In the genomic region with DNA sequence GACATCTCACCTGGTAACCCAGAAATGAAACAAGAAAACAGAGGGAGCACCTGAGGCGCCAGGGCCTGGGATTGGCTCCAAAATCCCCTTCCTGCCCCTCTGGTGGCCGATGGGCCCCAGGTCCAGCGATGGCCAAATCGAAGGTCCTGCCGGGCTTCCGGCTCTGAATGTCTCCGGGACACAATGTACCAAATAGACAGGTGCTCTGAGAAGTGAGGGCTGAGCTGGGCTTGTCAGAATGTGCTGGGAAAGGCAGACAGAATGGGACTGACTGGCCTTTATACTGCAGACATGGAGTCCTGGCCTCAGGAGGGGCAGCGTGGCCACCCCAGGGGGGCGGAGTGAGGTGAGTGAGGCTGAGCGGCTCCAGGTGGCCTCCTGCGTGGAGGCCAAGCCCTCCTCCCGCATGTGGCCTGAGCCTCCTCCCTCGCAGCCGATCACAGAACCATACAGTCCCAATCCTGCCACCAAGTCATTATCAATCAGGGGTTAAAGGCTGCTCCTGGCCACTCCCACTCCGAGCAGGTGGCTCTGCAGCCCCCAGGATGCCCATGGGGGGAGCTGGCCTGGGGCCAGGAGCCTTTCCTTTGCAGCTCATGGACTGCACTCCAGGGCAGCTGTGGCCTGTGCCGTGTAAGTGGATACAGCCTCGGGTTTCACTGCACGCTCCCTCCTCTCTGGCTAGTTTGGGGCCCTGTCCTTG, we compare ENCODE assay signal across 17 cellular contexts.
DNase-seq lines count a peak whose midpoint lies in the region; ATAC-seq and TF ChIP-seq lines count a peak whose summit lies in the region.
"Had no signal": no experiment of that assay in that cellular context is flagged by ENCODE, and none has a peak within 500 bp of the region (broad histone marks: within the 10 kb centered on the region; RNA-seq: fewer than 3 reads in every experiment).

No MANE protein-coding gene starts in this region.

- TF ChIP-seq CTCF in left lung (IDR thresholded peaks at IDR 0.05): no peak

- no peaks in the 10 kb centered on the region for H3K4me1 ChIP-seq in left lung
- H3K4me1 ChIP-seq: right lobe of liver had no signal

- peaks cover 0 to 5% of the 10 kb centered on the region in 2 donors for H3K9me3 ChIP-seq in left lung
- H3K9me3 ChIP-seq: neutrophil, right lobe of liver had no signal

- no peaks in the 10 kb centered on the region for H3K36me3 ChIP-seq in left lung
- H3K36me3 ChIP-seq: neutrophil, right lobe of liver had no signal

- H3K4me3 ChIP-seq in left lung: no peak overlapping the region
- H3K4me3 ChIP-seq: GM23248, right lobe of liver had no signal

- H3K27me3 ChIP-seq in left lung: peaks cover 0 to 17% of the 10 kb centered on the region in 2 donors
- H3K27me3 ChIP-seq: neutrophil, right lobe of liver had no signal

- peak; percentile 18 for ATAC-seq in stimulated activated naive CD8-positive, alpha-beta T cell treated with anti-CD3 and anti-CD28 coated beads, Interleukin-15, amount 100 ng/mL, for 72 hours
- no peak for ATAC-seq in stimulated activated naive CD8-positive, alpha-beta T cell treated with anti-CD3 and anti-CD28 coated beads, Interleukin-15, Interleukin-2, amounts not matched to agents 100 U/mL and 50 U/mL, for 24 hours
- ATAC-seq in left lung (no peak), GM21528 (IDR thresholded peaks at IDR 0.05; ENCODE audit: low FRiP score, unreplicated experiment) (no peak)

- H3K4me3 Mint-ChIP-seq in stimulated activated naive CD8-positive, alpha-beta T cell treated with anti-CD3 and anti-CD28 coated beads, Interleukin-15, amount 100 ng/mL, for 72 hours: no peak overlapping the region

- peak overlapping the region in 1 of 2 donors; percentile 21 for H3K27ac Mint-ChIP-seq in stimulated activated naive CD8-positive, alpha-beta T cell treated with anti-CD3 and anti-CD28 coated beads, Interleukin-15, amount 100 ng/mL, for 72 hours

- H3K9me3 Mint-ChIP-seq in stimulated activated naive CD8-positive, alpha-beta T cell treated with anti-CD3 and anti-CD28 coated beads, Interleukin-15, amount 100 ng/mL, for 72 hours: peaks cover 7 to 8% of the 10 kb centered on the region in 2 donors

- H3K27me3 Mint-ChIP-seq in stimulated activated naive CD8-positive, alpha-beta T cell treated with anti-CD3 and anti-CD28 coated beads, Interleukin-15, amount 100 ng/mL, for 72 hours: peaks cover under 1% of the 10 kb centered on the region

- intact Hi-C loops in left lung (cut with DNase I): no loop called here

- H3K27ac ChIP-seq in left lung: no peak overlapping the region
- H3K27ac ChIP-seq: GM23248, neutrophil, right lobe of liver had no signal

- H3K4me1 Mint-ChIP-seq in stimulated activated naive CD8-positive, alpha-beta T cell treated with anti-CD3 and anti-CD28 coated beads, Interleukin-15, amount 100 ng/mL, for 72 hours: no peaks in the 10 kb centered on the region

- no peak for DNase-seq in stimulated activated naive CD8-positive, alpha-beta T cell treated with anti-CD3 and anti-CD28 coated beads, Interleukin-15, amount 100 ng/mL, for 72 hours
- no peak for DNase-seq in stimulated activated naive CD8-positive, alpha-beta T cell treated with anti-CD3 and anti-CD28 coated beads, Interleukin-15, Interleukin-2, amounts not matched to agents 100 U/mL and 50 U/mL, for 24 hours
- DNase-seq in NCI-H345 (lab: John Stamatoyannopoulos, UW) (peak; percentile 69), left lung (peak; percentile 29 to 63), RKO (ENCODE audit: low spot score) (no peak), anterior cingulate cortex (lab: John Stamatoyannopoulos, UW) (no peak)
- DNase-seq: activated gamma-delta T cell treated with Interleukin-2 at 50 U/mL for 16 hours; AML-193; GM23248; IMR-90; MM.1S; NCI-H446; right lobe of liver; stimulated activated CD4-positive, alpha-beta T cell treated with anti-CD3 and anti-CD28 coated beads, Interleukin-2, amount 100 ng/mL, for 24 hours; T-helper 9 cell had no signal

Comparison
In these comparisons a context has a peak if more than half of its experiments do, and no peak if none do; other contexts are left out.
1. DNase-seq: peak in NCI-H345 (single experiment) and left lung (2 of 2); none in stimulated activated naive CD8-positive, alpha-beta T cell treated with anti-CD3 and anti-CD28 coated beads, Interleukin-15, amount 100 ng/mL, for 72 hours (0 of 2), stimulated activated naive CD8-positive, alpha-beta T cell treated with anti-CD3 and anti-CD28 coated beads, Interleukin-15, Interleukin-2, amounts not matched to agents 100 U/mL and 50 U/mL, for 24 hours (single experiment), RKO (single experiment) and anterior cingulate cortex (0 of 58).